1 cellular context compared by ENCODE assay signal in genomic region chr11:94077568-94078293, GRCh38.
TF ChIP-seq lines count a peak whose summit lies in the region.

No MANE protein-coding gene starts in this region.

TF ChIP-seq in K562, 482 proteins besides CTCF, POLR2A, EP300 and RAD21 (continued from another document and continues in another):
- TF ChIP-seq NEUROD1 (IDR thresholded peaks at IDR 0.05; ENCODE audit: borderline replicate concordance, low read depth, low read length, partially characterized antibody) (no peak), MAFF (IDR thresholded peaks at IDR 0.05; ENCODE audit: low read length) (no peak), SAP30 (IDR thresholded peaks at IDR 0.05; ENCODE audit: borderline replicate concordance, insufficient read depth, low read depth, low read length, poor library complexity, severe bottlenecking) (no peak), CREM (IDR thresholded peaks at IDR 0.05; ENCODE audit: low read depth) (no peak), PRMT5 (CRISPR knock-in tag; IDR thresholded peaks at IDR 0.05) (no peak), GTF2B (IDR thresholded peaks at IDR 0.05; ENCODE audit: extremely low read depth, insufficient read length) (no peak), ZNF23 (CRISPR knock-in tag; IDR thresholded peaks at IDR 0.05) (no peak), ZNF384 (IDR thresholded peaks at IDR 0.05; ENCODE audit: low read depth, low read length) (no peak), SMAD3 (CRISPR knock-in tag; conservative IDR thresholded peaks at IDR 0.05) (no peak), CBX3 (IDR thresholded peaks at IDR 0.05; ENCODE audit: borderline replicate concordance in 1 of 2, low read length in 2 of 2) (no peak), CBFB (CRISPR knock-in tag; IDR thresholded peaks at IDR 0.05) (no peak), BRCA1 (IDR thresholded peaks at IDR 0.05) (no peak), BRCA1 (CRISPR knock-in tag; IDR thresholded peaks at IDR 0.05) (no peak), KDM1A (IDR thresholded peaks at IDR 0.05) (0 out of 4 replicates have a peak, but pooled peaks of 1 of the 2 experiments have one; percentile 11), PPARD (CRISPR knock-in tag; IDR thresholded peaks at IDR 0.05) (no peak), CEBPB (tag; IDR thresholded peaks at IDR 0.05) (peak; percentile 62; the same call in 1 of the 2 replicates), ZNF668 (CRISPR knock-in tag; IDR thresholded peaks at IDR 0.05) (no peak), CEBPZ (IDR thresholded peaks at IDR 0.05; ENCODE audit: borderline replicate concordance, low read depth, low read length) (no peak), TCFL5 (CRISPR knock-in tag; conservative IDR thresholded peaks at IDR 0.05) (no peak), HNRNPLL (IDR thresholded peaks at IDR 0.05; ENCODE audit: low read depth, low read length, poor library complexity, severe bottlenecking) (no peak), NR2F6 (CRISPR knock-in tag; IDR thresholded peaks at IDR 0.05) (no peak), ZKSCAN1 (IDR thresholded peaks at IDR 0.05; ENCODE audit: low read depth, low read length) (no peak), ZNF318 (IDR thresholded peaks at IDR 0.05; ENCODE audit: borderline replicate concordance in 1 of 2, low read depth in 1 of 2) (no peak), ESRRA (IDR thresholded peaks at IDR 0.05; ENCODE audit: borderline replicate concordance, low read depth) (peak; percentile 76), HDAC3 (IDR thresholded peaks at IDR 0.05; ENCODE audit: borderline replicate concordance, partially characterized antibody) (peak; percentile 48), MEIS2 (IDR thresholded peaks at IDR 0.05; ENCODE audit: partially characterized antibody) (peak; percentile 13), TGIF2 (CRISPR knock-in tag; IDR thresholded peaks at IDR 0.05) (no peak), ETS2 (tag; IDR thresholded peaks at IDR 0.05; ENCODE audit: borderline replicate concordance, poor library complexity, severe bottlenecking) (no peak)
- TF ChIP-seq, protein P1, sequence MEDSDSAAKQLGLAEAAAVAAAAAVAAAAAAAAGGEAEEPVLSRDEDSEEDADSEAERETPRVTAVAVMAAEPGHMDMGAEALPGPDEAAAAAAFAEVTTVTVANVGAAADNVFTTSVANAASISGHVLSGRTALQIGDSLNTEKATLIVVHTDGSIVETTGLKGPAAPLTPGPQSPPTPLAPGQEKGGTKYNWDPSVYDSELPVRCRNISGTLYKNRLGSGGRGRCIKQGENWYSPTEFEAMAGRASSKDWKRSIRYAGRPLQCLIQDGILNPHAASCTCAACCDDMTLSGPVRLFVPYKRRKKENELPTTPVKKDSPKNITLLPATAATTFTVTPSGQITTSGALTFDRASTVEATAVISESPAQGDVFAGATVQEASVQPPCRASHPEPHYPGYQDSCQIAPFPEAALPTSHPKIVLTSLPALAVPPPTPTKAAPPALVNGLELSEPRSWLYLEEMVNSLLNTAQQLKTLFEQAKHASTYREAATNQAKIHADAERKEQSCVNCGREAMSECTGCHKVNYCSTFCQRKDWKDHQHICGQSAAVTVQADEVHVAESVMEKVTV (CRISPR knock-in tag; IDR thresholded peaks at IDR 0.05), result no peak
- TF ChIP-seq, protein P2, sequence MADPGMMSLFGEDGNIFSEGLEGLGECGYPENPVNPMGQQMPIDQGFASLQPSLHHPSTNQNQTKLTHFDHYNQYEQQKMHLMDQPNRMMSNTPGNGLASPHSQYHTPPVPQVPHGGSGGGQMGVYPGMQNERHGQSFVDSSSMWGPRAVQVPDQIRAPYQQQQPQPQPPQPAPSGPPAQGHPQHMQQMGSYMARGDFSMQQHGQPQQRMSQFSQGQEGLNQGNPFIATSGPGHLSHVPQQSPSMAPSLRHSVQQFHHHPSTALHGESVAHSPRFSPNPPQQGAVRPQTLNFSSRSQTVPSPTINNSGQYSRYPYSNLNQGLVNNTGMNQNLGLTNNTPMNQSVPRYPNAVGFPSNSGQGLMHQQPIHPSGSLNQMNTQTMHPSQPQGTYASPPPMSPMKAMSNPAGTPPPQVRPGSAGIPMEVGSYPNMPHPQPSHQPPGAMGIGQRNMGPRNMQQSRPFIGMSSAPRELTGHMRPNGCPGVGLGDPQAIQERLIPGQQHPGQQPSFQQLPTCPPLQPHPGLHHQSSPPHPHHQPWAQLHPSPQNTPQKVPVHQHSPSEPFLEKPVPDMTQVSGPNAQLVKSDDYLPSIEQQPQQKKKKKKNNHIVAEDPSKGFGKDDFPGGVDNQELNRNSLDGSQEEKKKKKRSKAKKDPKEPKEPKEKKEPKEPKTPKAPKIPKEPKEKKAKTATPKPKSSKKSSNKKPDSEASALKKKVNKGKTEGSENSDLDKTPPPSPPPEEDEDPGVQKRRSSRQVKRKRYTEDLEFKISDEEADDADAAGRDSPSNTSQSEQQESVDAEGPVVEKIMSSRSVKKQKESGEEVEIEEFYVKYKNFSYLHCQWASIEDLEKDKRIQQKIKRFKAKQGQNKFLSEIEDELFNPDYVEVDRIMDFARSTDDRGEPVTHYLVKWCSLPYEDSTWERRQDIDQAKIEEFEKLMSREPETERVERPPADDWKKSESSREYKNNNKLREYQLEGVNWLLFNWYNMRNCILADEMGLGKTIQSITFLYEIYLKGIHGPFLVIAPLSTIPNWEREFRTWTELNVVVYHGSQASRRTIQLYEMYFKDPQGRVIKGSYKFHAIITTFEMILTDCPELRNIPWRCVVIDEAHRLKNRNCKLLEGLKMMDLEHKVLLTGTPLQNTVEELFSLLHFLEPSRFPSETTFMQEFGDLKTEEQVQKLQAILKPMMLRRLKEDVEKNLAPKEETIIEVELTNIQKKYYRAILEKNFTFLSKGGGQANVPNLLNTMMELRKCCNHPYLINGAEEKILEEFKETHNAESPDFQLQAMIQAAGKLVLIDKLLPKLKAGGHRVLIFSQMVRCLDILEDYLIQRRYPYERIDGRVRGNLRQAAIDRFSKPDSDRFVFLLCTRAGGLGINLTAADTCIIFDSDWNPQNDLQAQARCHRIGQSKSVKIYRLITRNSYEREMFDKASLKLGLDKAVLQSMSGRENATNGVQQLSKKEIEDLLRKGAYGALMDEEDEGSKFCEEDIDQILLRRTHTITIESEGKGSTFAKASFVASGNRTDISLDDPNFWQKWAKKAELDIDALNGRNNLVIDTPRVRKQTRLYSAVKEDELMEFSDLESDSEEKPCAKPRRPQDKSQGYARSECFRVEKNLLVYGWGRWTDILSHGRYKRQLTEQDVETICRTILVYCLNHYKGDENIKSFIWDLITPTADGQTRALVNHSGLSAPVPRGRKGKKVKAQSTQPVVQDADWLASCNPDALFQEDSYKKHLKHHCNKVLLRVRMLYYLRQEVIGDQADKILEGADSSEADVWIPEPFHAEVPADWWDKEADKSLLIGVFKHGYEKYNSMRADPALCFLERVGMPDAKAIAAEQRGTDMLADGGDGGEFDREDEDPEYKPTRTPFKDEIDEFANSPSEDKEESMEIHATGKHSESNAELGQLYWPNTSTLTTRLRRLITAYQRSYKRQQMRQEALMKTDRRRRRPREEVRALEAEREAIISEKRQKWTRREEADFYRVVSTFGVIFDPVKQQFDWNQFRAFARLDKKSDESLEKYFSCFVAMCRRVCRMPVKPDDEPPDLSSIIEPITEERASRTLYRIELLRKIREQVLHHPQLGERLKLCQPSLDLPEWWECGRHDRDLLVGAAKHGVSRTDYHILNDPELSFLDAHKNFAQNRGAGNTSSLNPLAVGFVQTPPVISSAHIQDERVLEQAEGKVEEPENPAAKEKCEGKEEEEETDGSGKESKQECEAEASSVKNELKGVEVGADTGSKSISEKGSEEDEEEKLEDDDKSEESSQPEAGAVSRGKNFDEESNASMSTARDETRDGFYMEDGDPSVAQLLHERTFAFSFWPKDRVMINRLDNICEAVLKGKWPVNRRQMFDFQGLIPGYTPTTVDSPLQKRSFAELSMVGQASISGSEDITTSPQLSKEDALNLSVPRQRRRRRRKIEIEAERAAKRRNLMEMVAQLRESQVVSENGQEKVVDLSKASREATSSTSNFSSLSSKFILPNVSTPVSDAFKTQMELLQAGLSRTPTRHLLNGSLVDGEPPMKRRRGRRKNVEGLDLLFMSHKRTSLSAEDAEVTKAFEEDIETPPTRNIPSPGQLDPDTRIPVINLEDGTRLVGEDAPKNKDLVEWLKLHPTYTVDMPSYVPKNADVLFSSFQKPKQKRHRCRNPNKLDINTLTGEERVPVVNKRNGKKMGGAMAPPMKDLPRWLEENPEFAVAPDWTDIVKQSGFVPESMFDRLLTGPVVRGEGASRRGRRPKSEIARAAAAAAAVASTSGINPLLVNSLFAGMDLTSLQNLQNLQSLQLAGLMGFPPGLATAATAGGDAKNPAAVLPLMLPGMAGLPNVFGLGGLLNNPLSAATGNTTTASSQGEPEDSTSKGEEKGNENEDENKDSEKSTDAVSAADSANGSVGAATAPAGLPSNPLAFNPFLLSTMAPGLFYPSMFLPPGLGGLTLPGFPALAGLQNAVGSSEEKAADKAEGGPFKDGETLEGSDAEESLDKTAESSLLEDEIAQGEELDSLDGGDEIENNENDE (IDR thresholded peaks at IDR 0.05; ENCODE audit: low read depth, low read length), result no peak
- TF ChIP-seq, protein P3, sequence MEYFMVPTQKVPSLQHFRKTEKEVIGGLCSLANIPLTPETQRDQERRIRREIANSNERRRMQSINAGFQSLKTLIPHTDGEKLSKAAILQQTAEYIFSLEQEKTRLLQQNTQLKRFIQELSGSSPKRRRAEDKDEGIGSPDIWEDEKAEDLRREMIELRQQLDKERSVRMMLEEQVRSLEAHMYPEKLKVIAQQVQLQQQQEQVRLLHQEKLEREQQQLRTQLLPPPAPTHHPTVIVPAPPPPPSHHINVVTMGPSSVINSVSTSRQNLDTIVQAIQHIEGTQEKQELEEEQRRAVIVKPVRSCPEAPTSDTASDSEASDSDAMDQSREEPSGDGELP (CRISPR knock-in tag; IDR thresholded peaks at IDR 0.05; ENCODE audit: borderline replicate concordance), result no peak
